8 cellular contexts compared by ENCODE assay signal in the genomic region with DNA sequence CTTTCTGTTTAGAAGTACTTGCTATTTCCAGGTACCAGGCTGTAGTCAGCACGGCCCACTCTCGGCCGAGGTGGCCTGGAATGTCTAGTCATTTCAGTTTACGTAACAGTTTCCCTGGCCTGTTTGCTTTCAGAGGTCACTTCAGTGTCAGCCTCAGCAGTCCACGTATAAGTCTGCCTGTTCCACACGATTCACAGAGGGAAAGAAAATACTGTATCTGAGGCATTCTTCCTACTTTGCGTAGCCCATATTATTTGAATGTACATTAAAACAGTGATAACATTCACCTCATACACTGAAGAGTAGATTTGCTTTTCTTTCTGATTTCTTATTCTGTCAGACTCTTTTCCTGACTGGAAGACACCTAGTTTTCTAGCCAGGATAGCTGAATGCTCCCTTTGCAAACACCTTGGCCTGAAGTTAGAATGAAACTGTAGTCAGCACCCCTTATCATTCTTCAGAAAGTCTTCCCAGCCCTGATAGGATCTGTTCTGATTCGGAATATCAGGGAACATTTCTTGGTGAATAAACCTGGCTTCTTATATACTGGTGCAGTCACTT.
DNase-seq lines count a peak whose midpoint lies in the region; ATAC-seq and TF ChIP-seq lines count a peak whose summit lies in the region.

No MANE protein-coding gene starts in this region.

- H3K4me3 ChIP-seq in fibroblast of villous mesenchyme (ENCODE audit: low read depth, low read length), result no peak overlapping the region

- TF ChIP-seq CTCF in fibroblast of villous mesenchyme (IDR thresholded peaks at IDR 0.05; ENCODE audit: insufficient read depth, low read depth, low read length) (no peak), progenitor cell of endocrine pancreas (IDR thresholded peaks at IDR 0.05; ENCODE audit: unreplicated experiment) (no peak)

- peak overlapping the region; percentile 11 for H3K4me3 Mint-ChIP-seq in progenitor cell of endocrine pancreas (ENCODE audit: low read depth)

- peak; percentile 65 for DNase-seq in ELF-1 (ENCODE audit: low read depth, low spot score)
- DNase-seq in SHP77 (lab: John Stamatoyannopoulos, UW), result peak; percentile 74 to 88
- DNase-seq in fibroblast of villous mesenchyme (ENCODE audit: low read depth), result peak; percentile 96
- DNase-seq in progenitor cell of endocrine pancreas (ENCODE audit: low spot score, unreplicated experiment), result peak; percentile 19
- no peak for DNase-seq in NCI-H774 (lab: John Stamatoyannopoulos, UW)

- ATAC-seq in GM21825 (IDR thresholded peaks at IDR 0.05; ENCODE audit: unreplicated experiment), result no peak
- no peak for ATAC-seq in HG03175 (IDR thresholded peaks at IDR 0.05; ENCODE audit: unreplicated experiment)
- ATAC-seq in GM21515 (IDR thresholded peaks at IDR 0.05; ENCODE audit: unreplicated experiment), result no peak

- H3K36me3 Mint-ChIP-seq in progenitor cell of endocrine pancreas (ENCODE audit: insufficient read depth), result no peaks in the 10 kb centered on the region

- no peaks in the 10 kb centered on the region for H3K9me3 Mint-ChIP-seq in progenitor cell of endocrine pancreas (ENCODE audit: low read depth)

- H3K27ac Mint-ChIP-seq in progenitor cell of endocrine pancreas, result peak overlapping the region; percentile 96

- peaks cover 43% of the 10 kb centered on the region for H3K4me1 Mint-ChIP-seq in progenitor cell of endocrine pancreas (ENCODE audit: low read depth)

- H3K27me3 Mint-ChIP-seq in progenitor cell of endocrine pancreas, result no peaks in the 10 kb centered on the region
